9 cellular contexts compared by ENCODE assay signal in the genomic region with DNA sequence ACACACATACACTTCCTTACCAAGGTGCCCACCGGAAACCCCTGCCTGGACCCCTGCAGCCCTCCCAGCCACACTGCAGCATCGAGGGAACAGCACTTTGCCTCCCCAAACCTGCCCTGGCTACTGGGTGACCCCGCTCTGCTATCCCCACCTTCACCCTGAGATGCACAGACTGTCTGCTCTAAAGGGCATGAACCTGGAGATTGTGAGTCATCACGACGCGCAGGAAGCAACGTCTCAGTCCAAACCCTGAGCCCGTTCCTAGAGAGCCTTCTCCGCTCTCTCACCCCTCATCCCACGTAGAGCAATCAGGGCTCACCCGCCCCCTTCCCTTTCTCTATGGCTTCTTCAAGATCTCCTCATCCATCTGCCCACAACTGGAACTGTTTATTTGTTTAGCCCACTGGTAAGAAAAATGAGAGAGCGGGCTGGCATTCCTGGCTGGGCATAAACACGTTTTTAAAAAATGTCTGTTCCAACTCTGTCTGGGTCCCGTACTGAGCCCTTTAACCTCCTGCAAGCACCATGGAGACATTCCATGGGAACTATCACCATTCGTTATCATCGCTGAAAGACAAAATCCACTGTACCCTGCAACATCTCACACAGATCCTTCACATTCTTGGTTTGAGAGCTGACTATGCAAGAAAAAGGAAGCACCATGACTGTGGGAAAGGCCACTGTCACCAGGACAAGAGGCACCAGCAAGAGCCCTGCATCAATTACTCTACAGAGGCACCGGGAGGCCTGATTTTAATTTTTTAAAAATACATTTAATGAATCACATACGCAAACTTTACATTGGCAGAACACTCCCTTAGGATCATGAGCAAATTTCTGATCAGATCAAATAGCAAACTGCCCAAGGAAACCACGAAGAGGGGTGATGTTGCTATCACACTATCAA. TPM values are rescaled to one million over a fixed set of nuclear protein-coding genes. Genes with fewer than 3 reads are reported as not detected.
DNase-seq lines count a peak whose midpoint lies in the region; ATAC-seq lines count a peak whose summit lies in the region.
"Had no signal": no experiment of that assay in that cellular context is flagged by ENCODE, and none has a peak within 500 bp of the region (broad histone marks: within the 10 kb centered on the region; RNA-seq: fewer than 3 reads in every experiment).

No MANE protein-coding gene starts in this region.

- H3K4me3 Mint-ChIP-seq in stimulated activated memory B cell treated with anti-CD40 and anti-IgM and Interleukin-4, amounts not matched to agents 10 μg/mL and 1 μg/mL and 100 μg/mL, for 72 hours = no peak overlapping the region
- no peak overlapping the region for H3K4me3 Mint-ChIP-seq in activated T-helper 17 cell treated with anti-CD3 and anti-CD28 coated beads, Interleukin-2, amount 50 U/mL, for 72 hours
- H3K4me3 Mint-ChIP-seq: CD14-positive monocyte had no signal

- no peak overlapping the region for H3K27ac Mint-ChIP-seq in stimulated activated memory B cell treated with anti-CD40 and anti-IgM and Interleukin-4, amounts not matched to agents 10 μg/mL and 1 μg/mL and 100 μg/mL, for 72 hours
- no peak overlapping the region for H3K27ac Mint-ChIP-seq in activated T-helper 17 cell treated with anti-CD3 and anti-CD28 coated beads, Interleukin-2, amount 50 U/mL, for 72 hours

- H3K36me3 ChIP-seq in mesodermal cell (ENCODE audit: control insufficient read depth, insufficient read depth, low read length) = peaks cover 5% of the 10 kb centered on the region

- no peaks in the 10 kb centered on the region for H3K36me3 Mint-ChIP-seq in stimulated activated memory B cell treated with anti-CD40 and anti-IgM and Interleukin-4, amounts not matched to agents 10 μg/mL and 1 μg/mL and 100 μg/mL, for 72 hours
- no peaks in the 10 kb centered on the region for H3K36me3 Mint-ChIP-seq in activated T-helper 17 cell treated with anti-CD3 and anti-CD28 coated beads, Interleukin-2, amount 50 U/mL, for 72 hours (ENCODE audit: low read depth)

- H3K27ac ChIP-seq in cingulate gyrus (ENCODE audit: low read depth, low read length) = peak overlapping the region; percentile 4
- peak overlapping the region; percentile 83 for H3K27ac ChIP-seq in mesodermal cell (ENCODE audit: low read depth, low read length, severe bottlenecking)

- DNase-seq in A172 (ENCODE audit: low spot score) = peak; percentile 74
- peak; percentile 92 for DNase-seq in M059J (ENCODE audit: low read depth)
- no peak for DNase-seq in CD1c-positive myeloid dendritic cell (ENCODE audit: extremely low spot score)

- no peak for ATAC-seq in HG03095 (IDR thresholded peaks at IDR 0.05; ENCODE audit: unreplicated experiment)
- ATAC-seq in stimulated activated memory B cell treated with anti-CD40 and anti-IgM and Interleukin-4, amounts not matched to agents 10 μg/mL and 1 μg/mL and 100 μg/mL, for 72 hours = no peak
- ATAC-seq in activated T-helper 17 cell treated with anti-CD3 and anti-CD28 coated beads, Interleukin-2, amount 50 U/mL, for 72 hours (replicated peaks) = no peak

- no peaks in the 10 kb centered on the region for H3K9me3 Mint-ChIP-seq in stimulated activated memory B cell treated with anti-CD40 and anti-IgM and Interleukin-4, amounts not matched to agents 10 μg/mL and 1 μg/mL and 100 μg/mL, for 72 hours
- H3K9me3 Mint-ChIP-seq in activated T-helper 17 cell treated with anti-CD3 and anti-CD28 coated beads, Interleukin-2, amount 50 U/mL, for 72 hours = no peaks in the 10 kb centered on the region
- H3K9me3 Mint-ChIP-seq: CD14-positive monocyte had no signal

- no peak overlapping the region for H3K4me3 ChIP-seq in mesodermal cell (ENCODE audit: extremely low read depth, insufficient read depth, low read length, poor library complexity, severe bottlenecking)

- H3K4me1 Mint-ChIP-seq in stimulated activated memory B cell treated with anti-CD40 and anti-IgM and Interleukin-4, amounts not matched to agents 10 μg/mL and 1 μg/mL and 100 μg/mL, for 72 hours = peaks cover 31% of the 10 kb centered on the region
- no peaks in the 10 kb centered on the region for H3K4me1 Mint-ChIP-seq in activated T-helper 17 cell treated with anti-CD3 and anti-CD28 coated beads, Interleukin-2, amount 50 U/mL, for 72 hours

- no peaks in the 10 kb centered on the region for H3K27me3 Mint-ChIP-seq in stimulated activated memory B cell treated with anti-CD40 and anti-IgM and Interleukin-4, amounts not matched to agents 10 μg/mL and 1 μg/mL and 100 μg/mL, for 72 hours
- H3K27me3 Mint-ChIP-seq in activated T-helper 17 cell treated with anti-CD3 and anti-CD28 coated beads, Interleukin-2, amount 50 U/mL, for 72 hours = no peaks in the 10 kb centered on the region

- no peaks in the 10 kb centered on the region for H3K9me3 ChIP-seq in mesodermal cell (ENCODE audit: control insufficient read depth, low read length)

- H3K4me1 ChIP-seq in mesodermal cell (ENCODE audit: control insufficient read depth, insufficient read depth, low read length, poor library complexity, severe bottlenecking) = peaks cover 32% of the 10 kb centered on the region

- WGBS in mesodermal cell (ENCODE audit: insufficient coverage in 2 of 2), 2 experiments = 86 to 87% methylated on average over 16 of the region's 19 CpGs

RNA-seq across cellular contexts. Expression of a gene that starts 28.2 kb away (rescaled TPM):
- total RNA-seq in A172 (2014; rRNA removed; shearing (Covaris generic)) = 2.4 and 2.5 TPM in 2 replicates
- total RNA-seq in M059J (2014; rRNA removed; shearing (Covaris generic)) = 1.3 and 3.2 TPM in 2 replicates
- polyA plus RNA-seq in mesodermal cell (2013, experiment 1 of 2) = 5.9 TPM
- polyA plus RNA-seq in mesodermal cell (2013, experiment 2 of 2) = 4.4 TPM
- under 1 TPM; 0.21 to 0.22 TPM for total RNA-seq in activated T-helper 17 cell treated with anti-CD3 and anti-CD28 coated beads, Interleukin-2, amount 50 U/mL, for 72 hours
